22 cellular contexts compared by ENCODE assay signal in genomic region chr10:131872837-131873375, GRCh38. TPM values are rescaled to one million over a fixed set of nuclear protein-coding genes. Genes with fewer than 3 reads are reported as not detected.
DNase-seq lines count a peak whose midpoint lies in the region; ATAC-seq and TF ChIP-seq lines count a peak whose summit lies in the region.
"Had no signal": no experiment of that assay in that cellular context is flagged by ENCODE, and none has a peak within 500 bp of the region (broad histone marks: within the 10 kb centered on the region; RNA-seq: fewer than 3 reads in every experiment).

No MANE protein-coding gene starts in this region.

- H3K9me3 ChIP-seq in spleen: no peaks in the 10 kb centered on the region
- H3K9me3 ChIP-seq: ascending aorta, vagina had no signal

- peak; percentile 34 for ATAC-seq in foreskin keratinocyte
- ATAC-seq in GM19467 (IDR thresholded peaks at IDR 0.05; ENCODE audit: unreplicated experiment): no peak
- ATAC-seq: activated CD4-positive, CD25-positive, alpha-beta regulatory T cell treated with anti-CD3 and anti-CD28 coated beads, Interleukin-2, amount 50 U/mL, for 24 hours; activated CD8-positive, alpha-beta T cell treated with anti-CD3 and anti-CD28 coated beads for 36 hours; stimulated activated naive B cell treated with anti-CD40 and anti-IgM and Interleukin-4, amounts not matched to agents 10 μg/mL and 1 μg/mL and 100 μg/mL, for 72 hours had no signal

- peak; percentile 29 for DNase-seq in ELF-1 (ENCODE audit: low read depth, low spot score)
- peak; percentile 37 for DNase-seq in NCI-H510A (lab: John Stamatoyannopoulos, UW)
- DNase-seq in foreskin keratinocyte: peak in 1 of 2 donors; percentile 11
- DNase-seq in spleen: peak; percentile 65
- DNase-seq in NCI-H1048 (lab: John Stamatoyannopoulos, UW): no peak
- DNase-seq in NK-92 treated with Interleukin-12 subunit alpha and Interleukin-12 subunit beta, amount 100 ng/mL, for 24 hours (lab: John Stamatoyannopoulos, UW): no peak
- DNase-seq: activated CD8-positive, alpha-beta T cell treated with anti-CD3 and anti-CD28 coated beads for 36 hours; caudate nucleus; dermis blood vessel endothelial cell; GM23248; KBM-7; mesenchymal stem cell; NCI-H146; NCI-H748 treated with DMSO at 0.1 percent for 48 hours; nucleus accumbens; SHP77 treated with DMSO at 0.1 percent for 48 hours; stimulated activated CD4-positive, alpha-beta T cell treated with anti-CD3 and anti-CD28 coated beads, Interleukin-2, amount 100 ng/mL, for 48 hours; stimulated activated naive B cell treated with anti-CD40 and anti-IgM and Interleukin-4, amounts not matched to agents 10 μg/mL and 1 μg/mL and 100 μg/mL, for 72 hours had no signal

- intact Hi-C loops in spleen (cut with DNase I; ENCODE audit: low total_unique reads): loop anchor here (10.0 kb wide), 1 partner anchor 1678 kb away; no protein-coding TSS in a partner anchor

- TF ChIP-seq POLR2A in spleen (IDR thresholded peaks at IDR 0.05): no peak

- H3K27me3 ChIP-seq in foreskin keratinocyte (peaks cover 21% of the 10 kb centered on the region), spleen (replicated peaks in 1 of 7) (peaks cover 0 to 50% (median 12%) of the 10 kb centered on the region in 7 donors)
- H3K27me3 ChIP-seq: ascending aorta, vagina had no signal

- no peaks in the 10 kb centered on the region for H3K4me1 ChIP-seq in foreskin keratinocyte
- H3K4me1 ChIP-seq in spleen: peaks cover 0 to 9% (median 6%) of the 10 kb centered on the region in 6 donors
- H3K4me1 ChIP-seq: ascending aorta, vagina had no signal

- no peaks in the 10 kb centered on the region for H3K36me3 ChIP-seq in spleen
- H3K36me3 ChIP-seq: ascending aorta, vagina had no signal

- 72 to 85% (median 75%) methylated on average over 6 to 19 of the region's 19 CpGs for WGBS in spleen, 5 donors

- H3K27ac ChIP-seq in foreskin keratinocyte: no peak overlapping the region
- H3K27ac ChIP-seq in spleen: no peak overlapping the region
- H3K27ac ChIP-seq: ascending aorta, GM23248, vagina had no signal

- TF ChIP-seq CTCF in foreskin keratinocyte (conservative IDR thresholded peaks at IDR 0.05) (no peak), spleen (IDR thresholded peaks at IDR 0.05 in 8 of 11, conservative IDR thresholded peaks at IDR 0.05 in 3 of 11) (no peak)

- no peak overlapping the region for H3K4me3 ChIP-seq in spleen
- H3K4me3 ChIP-seq: ascending aorta, GM23248, vagina had no signal

RNA-seq across cellular contexts. Expression of gene PPP2R2D, which starts 27.9 kb away (rescaled TPM):
- total RNA-seq in foreskin keratinocyte (42.0 and 42.7 TPM in 2 replicates), spleen (10 to 100 TPM; 28.0 to 41.2 (median 35.3) TPM)
- polyA plus RNA-seq in foreskin keratinocyte (38.9 and 42.2 TPM in 2 replicates), spleen (10 to 100 TPM; 15.6 to 21.0 (median 17.3) TPM)

Comparison
In these comparisons a context has a peak if more than half of its experiments do, and no peak if none do; other contexts are left out.
1. DNase-seq: peak in ELF-1 (single experiment), NCI-H510A (single experiment) and spleen (single experiment); none in NCI-H1048 (single experiment) and NK-92 treated with Interleukin-12 subunit alpha and Interleukin-12 subunit beta, amount 100 ng/mL, for 24 hours (single experiment).